In genomic region chr6:6798430-6798829, GRCh38 we compare ENCODE assay signal across 10 cellular contexts.
DNase-seq lines count a peak whose midpoint lies in the region; ATAC-seq, FAIRE-seq and TF ChIP-seq lines count a peak whose summit lies in the region.
"Had no signal": no experiment of that assay in that cellular context is flagged by ENCODE, and none has a peak within 500 bp of the region (broad histone marks: within the 10 kb centered on the region; RNA-seq: fewer than 3 reads in every experiment).

No MANE protein-coding gene starts in this region.

- peak overlapping the region; percentile 19; the same call in 1 of the 2 replicates for H2AFZ ChIP-seq in K562 (ENCODE audit: low read depth, low read length)

- in situ Hi-C loops in K562 (cut with MboI): no loop called here

- no peak overlapping the region for H3K4me2 ChIP-seq in K562 (ENCODE audit: insufficient read depth, low read length)

- H4K20me1 ChIP-seq in K562 (replicated peaks; ENCODE audit: control insufficient read depth, insufficient read depth, low read length): peaks cover 3% of the 10 kb centered on the region; the same call in 1 of the 2 replicates

- intact Hi-C loops in K562 (cut with micrococcal nuclease): no loop called here

- H3K4me3 ChIP-seq in K562: no peak overlapping the region
- no peak overlapping the region for H3K4me3 ChIP-seq in BE2C (ENCODE audit: low read depth, low read length)
- H3K4me3 ChIP-seq: upper lobe of right lung had no signal

- no peak overlapping the region for H3K27ac ChIP-seq in K562 (ENCODE audit: extremely low read depth, low read depth, low read length)
- H3K27ac ChIP-seq: upper lobe of right lung had no signal

- POLR2A ChIA-PET in K562 (lab: Yijun Ruan, JAX): interaction anchor here (0.6 to 1.0 kb wide), 2 partner anchors 188 to 416 kb away, joined by 3 read pairs; no protein-coding TSS in a partner anchor

- CTCF ChIA-PET in K562 (lab: Yijun Ruan, JAX; ENCODE audit: low intra/inter-chr PET ratio): no interaction called here

- FAIRE-seq in GM12892 (lab: Jason Lieb, UNC) (peak; percentile 89), K562 (lab: Jason Lieb, UNC) (peak; percentile 11)
- FAIRE-seq: H54 had no signal

- TF ChIP-seq EP300 in K562 (IDR thresholded peaks at IDR 0.05; ENCODE audit: low read length): no peak

- no peaks in the 10 kb centered on the region for H3K79me2 ChIP-seq in K562 (ENCODE audit: control insufficient read depth, insufficient read depth, low read length)

- no peak for DNase-seq in GM12892 (ENCODE audit: insufficient read length)
- no peak for DNase-seq in K562 (ENCODE audit: extremely low read depth in 1 of 4, low spot score in 3 of 4)
- DNase-seq in BE2C: no peak
- no peak for DNase-seq in GDM1 (lab: John Stamatoyannopoulos, UW)
- no peak for DNase-seq in NCI-H1048 (lab: John Stamatoyannopoulos, UW)
- DNase-seq: NCI-H1092 treated with DMSO at 0.1 percent for 48 hours, upper lobe of right lung had no signal

- no peak for TF ChIP-seq RAD21 in K562 (CRISPR knock-in tag; conservative IDR thresholded peaks at IDR 0.05 in 1 of 2, IDR thresholded peaks at IDR 0.05 in 1 of 2)

- no peak for TF ChIP-seq CTCF in K562 (IDR thresholded peaks at IDR 0.05 in 2 of 3, conservative IDR thresholded peaks at IDR 0.05 in 1 of 3; ENCODE audit: insufficient read depth in 2 of 3, low read depth in 1 of 3, low read length in 3 of 3)
- no peak for TF ChIP-seq CTCF in BE2C (IDR thresholded peaks at IDR 0.05; ENCODE audit: low read depth, low read length)

- no peak overlapping the region for H3K9ac ChIP-seq in K562 (ENCODE audit: insufficient read depth in 1 of 2, low read depth in 2 of 2, low read length in 2 of 2)

- TF ChIP-seq POLR2A in GM12892 (IDR thresholded peaks at IDR 0.05; ENCODE audit: low read depth, low read length) (no peak), K562 (conservative IDR thresholded peaks at IDR 0.05) (no peak)

- BruUV-seq in K562 (replicated peaks; lab: Mats Ljungman, UMichigan): no TSS peak

- H3K9me3 ChIP-seq in K562 (replicated peaks; ENCODE audit: control insufficient read depth, insufficient read depth, low read depth, low read length) (no peaks in the 10 kb centered on the region), BE2C (no peaks in the 10 kb centered on the region)
- H3K9me3 ChIP-seq: upper lobe of right lung had no signal

- H3K36me3 ChIP-seq in K562 (ENCODE audit: control insufficient read depth, insufficient read depth, low read length): no peaks in the 10 kb centered on the region
- no peaks in the 10 kb centered on the region for H3K36me3 ChIP-seq in BE2C
- H3K36me3 ChIP-seq: upper lobe of right lung had no signal

- peaks cover 12 to 19% of the 10 kb centered on the region in 2 experiments; a peak in 4 of 5 replicates for H3K27me3 ChIP-seq in K562 (ENCODE audit: control insufficient read depth in 2 of 2, insufficient read depth in 2 of 2, low read length in 2 of 2)
- no peaks in the 10 kb centered on the region for H3K27me3 ChIP-seq in BE2C
- H3K27me3 ChIP-seq: upper lobe of right lung had no signal

- H3K9me1 ChIP-seq in K562 (ENCODE audit: control insufficient read depth, insufficient read depth, low read length): no peaks in the 10 kb centered on the region

- 12% methylated on average over 5 of the region's 5 CpGs for WGBS in K562 (ENCODE audit: insufficient coverage, low coverage, missing lambda C conversion rate)

- H3K4me1 ChIP-seq in K562 (replicated peaks in 1 of 2; ENCODE audit: control insufficient read depth in 2 of 2, insufficient read depth in 2 of 2, low read length in 2 of 2) (no peaks in the 10 kb centered on the region; a peak in 2 of 5 replicates), BE2C (no peaks in the 10 kb centered on the region)

- ATAC-seq in GM19395 (IDR thresholded peaks at IDR 0.05; ENCODE audit: unreplicated experiment): peak; percentile 31
- ATAC-seq in HG03558 (IDR thresholded peaks at IDR 0.05; ENCODE audit: extremely low read depth, unreplicated experiment): peak; percentile 39
- peak; percentile 25; the same call in 1 of the 3 replicates for ATAC-seq in K562
- ATAC-seq: upper lobe of right lung had no signal

TF ChIP-seq in K562, 482 proteins besides CTCF, POLR2A, EP300 and RAD21:
- TF ChIP-seq NONO (IDR thresholded peaks at IDR 0.05; ENCODE audit: low read depth in 2 of 2, low read length in 1 of 2): no peak
- TF ChIP-seq E2F8 (IDR thresholded peaks at IDR 0.05; ENCODE audit: low read depth, partially characterized antibody): no peak
- TF ChIP-seq RFX7 (CRISPR knock-in tag; IDR thresholded peaks at IDR 0.05): no peak
- no peak for TF ChIP-seq ZNF143 (CRISPR knock-in tag; IDR thresholded peaks at IDR 0.05)
- TF ChIP-seq TEAD1 (CRISPR knock-in tag; IDR thresholded peaks at IDR 0.05): no peak
- TF ChIP-seq, protein P1, sequence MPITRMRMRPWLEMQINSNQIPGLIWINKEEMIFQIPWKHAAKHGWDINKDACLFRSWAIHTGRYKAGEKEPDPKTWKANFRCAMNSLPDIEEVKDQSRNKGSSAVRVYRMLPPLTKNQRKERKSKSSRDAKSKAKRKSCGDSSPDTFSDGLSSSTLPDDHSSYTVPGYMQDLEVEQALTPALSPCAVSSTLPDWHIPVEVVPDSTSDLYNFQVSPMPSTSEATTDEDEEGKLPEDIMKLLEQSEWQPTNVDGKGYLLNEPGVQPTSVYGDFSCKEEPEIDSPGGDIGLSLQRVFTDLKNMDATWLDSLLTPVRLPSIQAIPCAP (CRISPR knock-in tag; IDR thresholded peaks at IDR 0.05; ENCODE audit: borderline replicate concordance): no peak
